Comparison of ENCODE assay signal across 27 cellular contexts in the genomic region with DNA sequence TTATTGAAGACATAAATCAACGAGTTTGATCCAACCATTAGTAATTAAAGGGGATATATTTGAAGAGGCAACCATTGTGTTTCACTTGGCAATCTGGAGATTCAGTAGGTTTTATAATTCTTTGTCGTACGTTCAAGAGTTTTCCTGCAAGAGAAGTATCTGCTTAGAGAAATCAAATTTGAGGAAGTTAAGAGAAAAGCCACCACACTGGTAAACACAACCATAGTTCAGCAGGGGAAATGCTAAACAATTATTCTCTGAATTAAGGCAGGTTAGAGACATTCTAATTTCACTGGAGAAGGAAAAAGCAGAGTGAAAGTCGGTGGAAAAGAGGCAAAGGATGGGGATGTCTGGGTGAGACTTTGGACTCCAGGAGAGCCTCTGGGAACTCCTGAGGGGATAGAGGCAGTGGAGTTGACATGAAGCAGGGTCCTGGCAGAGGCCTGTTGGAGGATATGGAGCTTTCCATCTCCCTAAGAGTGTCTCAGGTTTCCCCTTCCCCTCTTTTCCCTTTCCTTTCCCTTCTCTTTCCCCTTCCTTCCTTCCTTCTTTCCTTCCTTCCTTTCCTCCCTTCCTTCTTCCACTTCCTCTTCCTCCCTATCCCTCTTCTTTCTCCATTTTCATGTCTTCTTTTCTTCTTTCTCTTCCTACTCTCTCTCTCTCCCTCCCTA. TPM values are rescaled to one million over a fixed set of nuclear protein-coding genes. Genes with fewer than 3 reads are reported as not detected.
A peak's percentile ranks its signal among the peaks of the same experiment; 100 is the strongest.
DNase-seq lines count a peak whose midpoint lies in the region; FAIRE-seq and TF ChIP-seq lines count a peak whose summit lies in the region.
"Had no signal": no experiment of that assay in that cellular context is flagged by ENCODE, and none has a peak within 500 bp of the region (broad histone marks: within the 10 kb centered on the region; RNA-seq: fewer than 3 reads in every experiment).

No MANE protein-coding gene starts in this region.

- dilution Hi-C loops in keratinocyte (cut with MboI; ENCODE audit: extremely low pct_ligation_motif_present, low sequenced_read_pairs), result no loop called here

- H4K20me1 ChIP-seq in DOHH2 (ENCODE audit: control insufficient read depth, insufficient read depth, low read depth, low read length), result no peaks in the 10 kb centered on the region
- H4K20me1 ChIP-seq in Karpas-422 (ENCODE audit: insufficient read depth, low read depth, low read length), result no peaks in the 10 kb centered on the region
- H4K20me1 ChIP-seq in SU-DHL-6 (ENCODE audit: low read depth, low read length), result no peaks in the 10 kb centered on the region
- no peaks in the 10 kb centered on the region for H4K20me1 ChIP-seq in keratinocyte (ENCODE audit: control insufficient read depth, extremely low read depth, insufficient read depth, low read length)

- H3K36me3 Mint-ChIP-seq in CD8-positive, alpha-beta memory T cell, result peaks cover 0 to 3% (median 0%) of the 10 kb centered on the region in 3 donors
- H3K36me3 Mint-ChIP-seq: immature natural killer cell, WTC11 had no signal

- H3K9me3 Mint-ChIP-seq in CD8-positive, alpha-beta memory T cell, result peaks cover 0 to under 1% (median 0%) of the 10 kb centered on the region in 5 donors
- H3K9me3 Mint-ChIP-seq: activated T-helper 2 cell treated with anti-CD3 and anti-CD28 coated beads, Interferon-gamma antibody, Interleukin-2, Interleukin-4, amounts not matched to agents 10 μg/mL and 5 μg/mL and 100 μg/mL, durations not matched to agents 14 hours and 24 hours and 36 hours; immature natural killer cell had no signal

- H3K9me2 ChIP-seq in DOHH2 (replicated peaks; ENCODE audit: control insufficient read depth, low read length) (no peaks in the 10 kb centered on the region), Karpas-422 (replicated peaks; ENCODE audit: insufficient read depth, low read length) (no peaks in the 10 kb centered on the region), SU-DHL-6 (replicated peaks; ENCODE audit: insufficient read depth, low read length) (no peaks in the 10 kb centered on the region)

- H3K4me1 ChIP-seq in DOHH2 (ENCODE audit: control insufficient read depth, low read length), result peaks cover 35% of the 10 kb centered on the region
- H3K4me1 ChIP-seq in Karpas-422 (ENCODE audit: low read length), result peaks cover 26% of the 10 kb centered on the region
- no peaks in the 10 kb centered on the region for H3K4me1 ChIP-seq in keratinocyte (ENCODE audit: control insufficient read depth, extremely low read depth, insufficient read depth, low read length)
- H3K4me1 ChIP-seq in CD8-positive, alpha-beta memory T cell (ENCODE audit: insufficient read depth, low read length), result peaks cover 4% of the 10 kb centered on the region
- no peaks in the 10 kb centered on the region for H3K4me1 ChIP-seq in colonic mucosa

- H3K4me3 ChIP-seq in DOHH2 (ENCODE audit: low read length), result peak overlapping the region; percentile 40
- H3K4me3 ChIP-seq in Karpas-422 (ENCODE audit: low read length), result no peak overlapping the region
- H3K4me3 ChIP-seq in SU-DHL-6 (ENCODE audit: insufficient read depth, low read length, poor library complexity, severe bottlenecking), result no peak overlapping the region
- H3K4me3 ChIP-seq in keratinocyte (ENCODE audit: control insufficient read depth in 2 of 3, extremely low read depth in 1 of 3, insufficient read depth in 2 of 3, low read depth in 1 of 3, low read length in 3 of 3), result no peak overlapping the region
- no peak overlapping the region for H3K4me3 ChIP-seq in CD8-positive, alpha-beta memory T cell (ENCODE audit: low read length)
- H3K4me3 ChIP-seq in colonic mucosa, result no peak overlapping the region
- H3K4me3 ChIP-seq: SJCRH30, skin epidermis, upper lobe of left lung had no signal

- peak; percentile 17 for FAIRE-seq in keratinocyte (lab: Jason Lieb, UNC)
- FAIRE-seq: GM18507, H54 had no signal

- H3K9me3 ChIP-seq in DOHH2 (ENCODE audit: control insufficient read depth, insufficient read depth, low read length), result no peaks in the 10 kb centered on the region
- H3K9me3 ChIP-seq in Karpas-422 (ENCODE audit: low read length), result no peaks in the 10 kb centered on the region
- no peaks in the 10 kb centered on the region for H3K9me3 ChIP-seq in SU-DHL-6 (ENCODE audit: insufficient read depth, low read length)
- H3K9me3 ChIP-seq in keratinocyte (ENCODE audit: control insufficient read depth, low read depth, low read length), result no peaks in the 10 kb centered on the region
- no peaks in the 10 kb centered on the region for H3K9me3 ChIP-seq in CD8-positive, alpha-beta memory T cell (ENCODE audit: low read length)
- no peaks in the 10 kb centered on the region for H3K9me3 ChIP-seq in colonic mucosa
- H3K9me3 ChIP-seq: SJCRH30, upper lobe of left lung had no signal

- peaks cover 17% of the 10 kb centered on the region for H3F3A ChIP-seq in DOHH2 (ENCODE audit: control insufficient read depth, insufficient read depth)
- peaks cover 6% of the 10 kb centered on the region; the same call in 1 of the 2 replicates for H3F3A ChIP-seq in SU-DHL-6 (ENCODE audit: insufficient read depth)

- H3K27ac ChIP-seq in DOHH2 (ENCODE audit: low read depth, low read length), result peak overlapping the region; percentile 16; the same call in 1 of the 2 replicates
- H3K27ac ChIP-seq in Karpas-422 (ENCODE audit: low read length), result no peak overlapping the region
- H3K27ac ChIP-seq in SU-DHL-6 (ENCODE audit: low read depth, low read length), result no peak overlapping the region
- H3K27ac ChIP-seq in keratinocyte (ENCODE audit: control insufficient read depth, insufficient read depth, low read length), result no peak overlapping the region
- no peak overlapping the region for H3K27ac ChIP-seq in CD8-positive, alpha-beta memory T cell (ENCODE audit: low read depth, low read length)
- H3K27ac ChIP-seq in RWPE1, result no peak overlapping the region
- H3K27ac ChIP-seq in colonic mucosa, result no peak overlapping the region
- H3K27ac ChIP-seq: SJCRH30, skin epidermis, upper lobe of left lung had no signal

- DNase-seq in Karpas-422, result peak; percentile 51
- DNase-seq in keratinocyte (ENCODE audit: low read depth, low spot score), result no peak
- no peak for DNase-seq in CD8-positive, alpha-beta memory T cell
- no peak for DNase-seq in globus pallidus (ENCODE audit: low spot score)
- DNase-seq in RWPE1 (ENCODE audit: low spot score), result no peak
- DNase-seq in colonic mucosa, result no peak
- DNase-seq: activated CD4-positive, alpha-beta T cell treated with anti-CD3 and anti-CD28 coated beads, Interleukin-2, amount 50 U/mL, for 4 hours; activated naive CD8-positive, alpha-beta T cell treated with anti-CD3 and anti-CD28 coated beads, Interleukin-2, amount 10 ng/mL, durations not matched to agents 7 days and 5 days; DMS53; effector CD4-positive, alpha-beta T cell; GDM1; immature natural killer cell; mesendoderm; NCI-H2081; SJCRH30; upper lobe of left lung had no signal

- H3K4me2 ChIP-seq in DOHH2 (ENCODE audit: low read length) (peak overlapping the region; percentile 69), Karpas-422 (ENCODE audit: low read depth, low read length, poor library complexity, severe bottlenecking) (peak overlapping the region; percentile 38), SU-DHL-6 (ENCODE audit: low read depth, low read length, poor library complexity, severe bottlenecking) (peak overlapping the region; percentile 36), keratinocyte (ENCODE audit: control insufficient read depth, extremely low read depth, insufficient read depth, low read depth, low read length) (no peak overlapping the region)

- peaks cover 8 to 9% (median 9%) of the 10 kb centered on the region in 3 donors for H3K4me1 Mint-ChIP-seq in CD8-positive, alpha-beta memory T cell

- H3K27me3 Mint-ChIP-seq in CD8-positive, alpha-beta memory T cell, result peaks cover 0 to 28% of the 10 kb centered on the region in 2 donors

- no peak overlapping the region for H3K4me3 Mint-ChIP-seq in CD8-positive, alpha-beta memory T cell
- H3K4me3 Mint-ChIP-seq: activated naive CD8-positive, alpha-beta T cell treated with anti-CD3 and anti-CD28 coated beads, Interleukin-2, amount 10 ng/mL, durations not matched to agents 7 days and 5 days; immature natural killer cell; WTC11 had no signal

- POLR2A ChIA-PET in CD8-positive, alpha-beta memory T cell (lab: Charles Lee), result interaction anchor here (0.6 to 0.7 kb wide), 2 partner anchors 15 to 24 kb away, joined by 5 read pairs; no protein-coding TSS in a partner anchor
- POLR2A ChIA-PET in RWPE1 (lab: Yijun Ruan, JAX; ENCODE audit: low non-redundant PET), result no interaction called here

- H3K27me3 ChIP-seq in DOHH2 (ENCODE audit: control insufficient read depth, low read length) (no peaks in the 10 kb centered on the region), Karpas-422 (ENCODE audit: low read length) (no peaks in the 10 kb centered on the region), SU-DHL-6 (ENCODE audit: low read length) (no peaks in the 10 kb centered on the region), keratinocyte (ENCODE audit: control insufficient read depth, extremely low read depth, insufficient read depth, low read length) (peaks cover 3% of the 10 kb centered on the region), colonic mucosa (no peaks in the 10 kb centered on the region)
- no peaks in the 10 kb centered on the region for H3K27me3 ChIP-seq in CD8-positive, alpha-beta memory T cell (ENCODE audit: insufficient read depth, low read length, poor library complexity, severe bottlenecking)
- H3K27me3 ChIP-seq: SJCRH30, upper lobe of left lung had no signal

- intact Hi-C loops in colonic mucosa (cut with DNase I), result no loop called here

- H3K9ac ChIP-seq in Karpas-422 (ENCODE audit: low read length) (no peak overlapping the region; the same call in 1 of the 2 replicates), SU-DHL-6 (ENCODE audit: low read length) (peak overlapping the region; percentile 15), keratinocyte (ENCODE audit: control insufficient read depth, extremely low read depth, insufficient read depth, low read length) (no peak overlapping the region), colonic mucosa (ENCODE audit: low read depth in 2 of 2, low read length in 2 of 2) (no peak overlapping the region)

- H2AFZ ChIP-seq in Karpas-422 (ENCODE audit: low read length) (peak overlapping the region; percentile 47), SU-DHL-6 (ENCODE audit: low read depth, low read length, severe bottlenecking) (no peak overlapping the region), keratinocyte (ENCODE audit: control insufficient read depth, low read length) (no peak overlapping the region)

- H3K27ac Mint-ChIP-seq in CD8-positive, alpha-beta memory T cell, result no peak overlapping the region
- H3K27ac Mint-ChIP-seq: activated naive CD8-positive, alpha-beta T cell treated with anti-CD3 and anti-CD28 coated beads, Interleukin-2, amount 10 ng/mL, durations not matched to agents 7 days and 5 days; activated T-helper 2 cell treated with anti-CD3 and anti-CD28 coated beads, Interferon-gamma antibody, Interleukin-2, Interleukin-4, amounts not matched to agents 10 μg/mL and 5 μg/mL and 100 μg/mL, durations not matched to agents 14 hours and 24 hours and 36 hours; immature natural killer cell; WTC11 had no signal

- H3K79me2 ChIP-seq in DOHH2 (ENCODE audit: control insufficient read depth, low read length) (peaks cover 7% of the 10 kb centered on the region), Karpas-422 (ENCODE audit: low read length) (no peaks in the 10 kb centered on the region; the same call in 1 of the 2 replicates), SU-DHL-6 (ENCODE audit: insufficient read depth, low read length) (no peaks in the 10 kb centered on the region), keratinocyte (ENCODE audit: control insufficient read depth, insufficient read depth, low read length) (no peaks in the 10 kb centered on the region)

- CTCF ChIA-PET in CD8-positive, alpha-beta memory T cell (lab: Charles Lee), result interaction anchor here (1.1 to 1.6 kb wide), 2 partner anchors 129 to 201 kb away, joined by 3 to 4 read pairs; no protein-coding TSS in a partner anchor
- CTCF ChIA-PET in RWPE1 (lab: Yijun Ruan, JAX), result no interaction called here

- no peak for TF ChIP-seq CTCF in DOHH2 (IDR thresholded peaks at IDR 0.05; ENCODE audit: low read depth, low read length, poor library complexity, severe bottlenecking)
- TF ChIP-seq CTCF in SU-DHL-6 (IDR thresholded peaks at IDR 0.05; ENCODE audit: insufficient read depth, low read length, poor library complexity, severe bottlenecking), result no peak
- TF ChIP-seq CTCF in keratinocyte (optimal IDR thresholded peaks at IDR 0.05 in 1 of 3, IDR thresholded peaks at IDR 0.05 in 1 of 3, conservative IDR thresholded peaks at IDR 0.05 in 1 of 3; ENCODE audit: extremely low read depth in 1 of 3, insufficient read depth in 2 of 3, low read length in 3 of 3), result no peak
- TF ChIP-seq CTCF in RWPE1 (conservative IDR thresholded peaks at IDR 0.05; ENCODE audit: low read depth), result no peak
- TF ChIP-seq CTCF in colonic mucosa (IDR thresholded peaks at IDR 0.05), result no peak

- H3K36me3 ChIP-seq in DOHH2 (ENCODE audit: control insufficient read depth, low read length) (peaks cover 6% of the 10 kb centered on the region; the same call in 1 of the 2 replicates), Karpas-422 (ENCODE audit: insufficient read depth, low read length) (no peaks in the 10 kb centered on the region), SU-DHL-6 (ENCODE audit: low read length) (no peaks in the 10 kb centered on the region), keratinocyte (ENCODE audit: control insufficient read depth in 2 of 2, extremely low read depth in 1 of 2, insufficient read depth in 2 of 2, low read length in 2 of 2) (no peaks in the 10 kb centered on the region), colonic mucosa (no peaks in the 10 kb centered on the region)
- no peaks in the 10 kb centered on the region for H3K36me3 ChIP-seq in CD8-positive, alpha-beta memory T cell (ENCODE audit: insufficient read depth, low read length)
- H3K36me3 ChIP-seq: SJCRH30, upper lobe of left lung had no signal

- H3K9me1 ChIP-seq in keratinocyte (ENCODE audit: control insufficient read depth, extremely low read depth, insufficient read depth, low read length), result no peaks in the 10 kb centered on the region

RNA-seq across cellular contexts. Expression of gene NME6, which starts 5.8 kb away (rescaled TPM):
- 18.5 and 20.4 TPM in 2 replicates for total RNA-seq in Karpas-422 (2014; rRNA removed; shearing (Covaris generic); ENCODE audit: low replicate concordance)
- 22.1 to 38.0 TPM (median 22.4 TPM) in 3 replicates for polyA plus RNA-seq in keratinocyte
- polyA plus RNA-seq in keratinocyte (2011; ENCODE audit: low read depth), result 8.7 TPM
- 22.2 and 25.3 TPM in 2 replicates for polyA plus RNA-seq in keratinocyte (2011; cell fraction: cytosol; rRNA removed)
- polyA plus RNA-seq in keratinocyte (2011; cell fraction: nucleus; rRNA removed), result 16.7 and 18.6 TPM in 2 replicates
- polyA plus RNA-seq in keratinocyte (2012; ENCODE audit: low replicate concordance), result 9.5 and 20.7 TPM in 2 replicates
- polyA minus RNA-seq in keratinocyte, result 21.5 to 27.8 TPM (median 27.5 TPM) in 3 replicates
- polyA minus RNA-seq in keratinocyte (2011; cell fraction: cytosol; rRNA and poly(A)+ RNA removed), result 11.5 TPM
- 7.1 and 9.7 TPM in 2 replicates for polyA minus RNA-seq in keratinocyte (2011; cell fraction: nucleus; rRNA and poly(A)+ RNA removed)
- 10 to 100 TPM; 37.5 to 40.9 TPM for total RNA-seq in CD8-positive, alpha-beta memory T cell
- 69.3 TPM for polyA plus RNA-seq in CD8-positive, alpha-beta memory T cell
- 10 to 100 TPM; 23.1 to 34.9 TPM for total RNA-seq in colonic mucosa

RNA-seq across cellular contexts. Expression of gene SPINK8, which starts 26.5 kb away (rescaled TPM):
- total RNA-seq in Karpas-422 (2014; rRNA removed; shearing (Covaris generic); ENCODE audit: low replicate concordance), result not detected in 2 replicates
- polyA plus RNA-seq in keratinocyte, result not detected in 3 replicates
- polyA plus RNA-seq in keratinocyte (2011; ENCODE audit: low read depth), result not detected
- not detected in 2 replicates for polyA plus RNA-seq in keratinocyte (2011; cell fraction: cytosol; rRNA removed)
- polyA plus RNA-seq in keratinocyte (2011; cell fraction: nucleus; rRNA removed), result not detected in 2 replicates
- not detected in 2 replicates for polyA plus RNA-seq in keratinocyte (2012; ENCODE audit: low replicate concordance)
- polyA minus RNA-seq in keratinocyte, result not detected in 3 replicates
- polyA minus RNA-seq in keratinocyte (2011; cell fraction: cytosol; rRNA and poly(A)+ RNA removed), result not detected
- not detected in 2 replicates for polyA minus RNA-seq in keratinocyte (2011; cell fraction: nucleus; rRNA and poly(A)+ RNA removed)
- not detected for total RNA-seq in CD8-positive, alpha-beta memory T cell
- not detected for polyA plus RNA-seq in CD8-positive, alpha-beta memory T cell
- not detected for total RNA-seq in colonic mucosa
- total RNA-seq: activated naive CD8-positive, alpha-beta T cell treated with anti-CD3 and anti-CD28 coated beads, Interleukin-2, amount 10 ng/mL, durations not matched to agents 7 days and 5 days; activated T-helper 2 cell treated with anti-CD3 and anti-CD28 coated beads, Interferon-gamma antibody, Interleukin-2, Interleukin-4, amounts not matched to agents 10 μg/mL and 5 μg/mL and 100 μg/mL, durations not matched to agents 14 hours and 24 hours and 36 hours; epithelial cell of proximal tubule; left lobe of liver; myocyte; SJCRH30; T-helper 2 cell treated with Interferon-gamma antibody and Interleukin-4, amounts not matched to agents 100 ng/mL and 5 ng/mL, for 36 hours; upper lobe of left lung; WTC11 had no signal
- polyA plus RNA-seq: immature natural killer cell had no signal
